20 cellular contexts compared by ENCODE assay signal in genomic region chr4:130141651-130142050, GRCh38.
"Had no signal": no experiment of that assay in that cellular context is flagged by ENCODE, and none has a peak within 500 bp of the region (broad histone marks: within the 10 kb centered on the region; RNA-seq: fewer than 3 reads in every experiment).

No MANE protein-coding gene starts in this region.

- DNase-seq: stimulated activated CD4-positive, alpha-beta T cell treated with anti-CD3 and anti-CD28 coated beads, Interleukin-2, amount 100 ng/mL, for 48 hours; stimulated activated CD4-positive, alpha-beta T cell treated with anti-CD3 and anti-CD28 coated beads, Interleukin-4, amount 100 ng/mL, for 1 hour; stimulated activated CD4-positive, alpha-beta T cell treated with anti-CD3 and anti-CD28 coated beads, Interleukin-4, amount 100 ng/mL, for 24 hours; stimulated activated CD4-positive, alpha-beta T cell treated with anti-CD3 and anti-CD28 coated beads, Interleukin-4, amount 100 ng/mL, for 4 hours; stimulated activated CD8-positive, alpha-beta memory T cell treated with anti-CD3 and anti-CD28 coated beads, Interleukin-4, amount 100 ng/mL, for 48 hours; stimulated activated naive B cell treated with anti-CD40 and anti-IgM and Interleukin-4, amounts not matched to agents 10 μg/mL and 1 μg/mL and 100 μg/mL, for 72 hours; stimulated activated naive CD4-positive, alpha-beta T cell; stimulated activated naive CD4-positive, alpha-beta T cell treated with Interleukin-2 at 50 U/mL for 16 hours; stimulated activated naive CD8-positive, alpha-beta T cell treated with anti-CD3 and anti-CD28 coated beads, Interleukin-15, amount 100 ng/mL, for 72 hours; stimulated activated naive CD8-positive, alpha-beta T cell treated with anti-CD3 and anti-CD28 coated beads, Interleukin-15, Interleukin-2, amounts not matched to agents 100 U/mL and 50 U/mL, for 24 hours; stomach; substantia nigra; testis; thyroid gland; tibial artery; transverse colon; trophoblast cell; upper lobe of left lung; upper lobe of right lung; uterus had no signal
